In the genomic region with DNA sequence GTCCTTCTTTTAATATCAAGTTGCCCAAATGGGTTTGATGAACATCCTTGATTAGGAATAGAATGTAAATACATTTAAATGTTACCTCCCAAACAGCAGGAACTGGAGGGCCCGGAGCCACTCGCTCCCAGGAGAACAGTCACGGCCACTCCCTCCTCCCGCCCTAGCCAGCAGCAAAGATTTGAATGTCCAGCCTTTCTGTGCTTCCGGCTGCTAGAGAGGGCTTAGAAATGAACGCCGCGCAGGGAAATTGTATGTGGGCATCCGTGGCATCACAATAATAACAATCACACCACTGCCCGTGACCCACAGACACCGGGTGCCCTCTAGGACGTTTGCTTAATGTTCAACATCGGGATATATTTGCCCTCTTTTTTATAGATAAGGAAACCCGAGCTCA, we compare ENCODE assay signal across 34 cellular contexts.
DNase-seq lines count a peak whose midpoint lies in the region; FAIRE-seq and TF ChIP-seq lines count a peak whose summit lies in the region.
"Had no signal": no experiment of that assay in that cellular context is flagged by ENCODE, and none has a peak within 500 bp of the region (broad histone marks: within the 10 kb centered on the region; RNA-seq: fewer than 3 reads in every experiment).

No MANE protein-coding gene starts in this region.

- no peak overlapping the region for H2BK12ac ChIP-seq in H1 (ENCODE audit: low read depth, low read length)

- H4K91ac ChIP-seq in H1 (replicated peaks; ENCODE audit: insufficient read length, low read length), result no peak overlapping the region

- H3K9me3 ChIP-seq in H1 (ENCODE audit: insufficient read depth in 2 of 2, low read depth in 1 of 2, low read length in 1 of 2), result peaks cover 3% of the 10 kb centered on the region in 2 experiments; a peak in 2 of 4 replicates
- H3K9me3 ChIP-seq: HAP-1, heart right ventricle, left ventricle myocardium inferior, SJCRH30, uterus had no signal

- H3K27me3 Mint-ChIP-seq in nephron (ENCODE audit: low read depth), result peaks cover 70% of the 10 kb centered on the region
- H3K27me3 Mint-ChIP-seq: IgD-negative memory B cell had no signal

- H2BK15ac ChIP-seq in H1 (ENCODE audit: low read length), result no peak overlapping the region

- TF ChIP-seq CTCF in H1 (IDR thresholded peaks at IDR 0.05; ENCODE audit: control extremely low read depth in 1 of 3, insufficient read depth in 1 of 3, low read depth in 1 of 3, low read length in 3 of 3), result no peak
- no peak for TF ChIP-seq CTCF in nephron (IDR thresholded peaks at IDR 0.05; ENCODE audit: unreplicated experiment in 3 of 3)

- H3K18ac ChIP-seq in H1 (ENCODE audit: extremely low read depth, low read length), result peak overlapping the region; percentile 32; the same call in 1 of the 2 replicates

- H2AFZ ChIP-seq in H1 (ENCODE audit: low read length), result 0 out of 2 replicates have a peak overlapping the region, but pooled peaks have one; percentile 68

- H3K23ac ChIP-seq in H1 (ENCODE audit: insufficient read length), result no peak overlapping the region

- H3K79me1 ChIP-seq in H1 (ENCODE audit: low read depth, low read length), result no peaks in the 10 kb centered on the region

- peaks cover 3% of the 10 kb centered on the region; the same call in 1 of the 2 replicates for H3K23me2 ChIP-seq in H1 (ENCODE audit: low read depth, low read length)

- no peaks in the 10 kb centered on the region for H3K36me3 Mint-ChIP-seq in nephron (ENCODE audit: low read depth)
- H3K36me3 Mint-ChIP-seq: CD8-positive, alpha-beta T cell; IgD-negative memory B cell; immature natural killer cell had no signal

- H3K79me2 ChIP-seq in H1 (ENCODE audit: control insufficient read depth in 1 of 2, insufficient read depth in 2 of 2, low read length in 2 of 2), result no peaks in the 10 kb centered on the region

- H4K8ac ChIP-seq in H1 (ENCODE audit: extremely low read depth, insufficient read depth, low read length), result no peak overlapping the region

- no peak overlapping the region for H3K14ac ChIP-seq in H1 (ENCODE audit: insufficient read length)

- no peak overlapping the region for H2BK120ac ChIP-seq in H1 (replicated peaks; ENCODE audit: low read depth, low read length)

- no peak overlapping the region for H3K9ac ChIP-seq in H1 (replicated peaks in 1 of 4; ENCODE audit: extremely low read depth in 1 of 4, low read depth in 3 of 4, low read length in 3 of 4)

- no peak overlapping the region for H3K27ac Mint-ChIP-seq in nephron
- H3K27ac Mint-ChIP-seq: activated naive CD4-positive, alpha-beta T cell treated with anti-CD3 and anti-CD28 coated beads for 36 hours; activated T-cell treated with anti-CD3 and anti-CD28 coated beads, Interleukin-2, amount 50 U/mL, for 24 hours; CD8-positive, alpha-beta T cell; effector memory CD8-positive, alpha-beta T cell; IgD-negative memory B cell; immature natural killer cell; progenitor cell of endocrine pancreas had no signal

- H3K56ac ChIP-seq in H1 (replicated peaks; ENCODE audit: insufficient read length, low read depth, low read length), result no peak overlapping the region

- H3K36me3 ChIP-seq in H1 (ENCODE audit: control insufficient read depth in 2 of 4, insufficient read depth in 4 of 4, low read length in 3 of 4), result no peaks in the 10 kb centered on the region
- H3K36me3 ChIP-seq: HAP-1, heart right ventricle, left ventricle myocardium inferior, SJCRH30, uterus had no signal

- no peak for TF ChIP-seq EP300 in H1 (IDR thresholded peaks at IDR 0.05; ENCODE audit: borderline replicate concordance in 1 of 2, low read depth in 2 of 2, low read length in 2 of 2)

- intact Hi-C loops in posterior cingulate gyrus (cut with DNase I), result no loop called here

- POLR2A ChIA-PET in H1 (lab: Charles Lee; ENCODE audit: partially characterized antibody), result no interaction called here

- no peak overlapping the region for H4K5ac ChIP-seq in H1 (ENCODE audit: insufficient read length, low read depth, low read length)

- H3K4me1 ChIP-seq in H1 (replicated peaks in 1 of 4; ENCODE audit: control insufficient read depth in 3 of 4, insufficient read depth in 4 of 4, low read length in 3 of 4), result peaks cover 3 to 13% (median 7%) of the 10 kb centered on the region in 4 experiments
- H3K4me1 ChIP-seq: foreskin keratinocyte, heart right ventricle, left ventricle myocardium inferior, SJCRH30, uterus had no signal

- FAIRE-seq in H1 (lab: Jason Lieb, UNC), result no peak
- FAIRE-seq: A204.1, colon, GM12878, RCC 7860 had no signal

- H3K27me3 ChIP-seq in H1 (replicated peaks in 1 of 4; ENCODE audit: control insufficient read depth in 3 of 4, extremely low read depth in 1 of 4, insufficient read depth in 3 of 4, low read length in 3 of 4), result no peaks in the 10 kb centered on the region
- H3K27me3 ChIP-seq: foreskin keratinocyte, SJCRH30 had no signal

- H3K9me3 Mint-ChIP-seq in nephron, result peaks cover 3% of the 10 kb centered on the region
- H3K9me3 Mint-ChIP-seq: CD8-positive, alpha-beta T cell had no signal

- H2BK20ac ChIP-seq in H1 (ENCODE audit: low read length), result no peak overlapping the region

- TF ChIP-seq POLR2A in H1 (IDR thresholded peaks at IDR 0.05; ENCODE audit: control extremely low read depth in 1 of 2, low read depth in 2 of 2, low read length in 2 of 2), result no peak

- H3K4ac ChIP-seq in H1 (replicated peaks; ENCODE audit: insufficient read length, low read depth, low read length), result no peak overlapping the region

- WGBS in H1 (ENCODE audit: extremely low coverage in 1 of 2, insufficient coverage in 1 of 2, insufficient read length in 1 of 2, insufficient replicate concordance in 2 of 2, low coverage in 1 of 2, low lambda C conversion rate in 2 of 2, missing lambda C conversion rate in 1 of 2), 2 experiments, result 87% methylated on average over 14 of the region's 14 CpGs; no CpG with 5 or more reads in 1 of the 2 experiments

- H3K27ac ChIP-seq in H1 (ENCODE audit: low read depth, low read length), result no peak overlapping the region
- H3K27ac ChIP-seq: foreskin keratinocyte, heart right ventricle, HL-60, left ventricle myocardium inferior, SJCRH30, uterus had no signal

- peak overlapping the region in 1 of 2 experiments; percentile 56; a peak in 1 of 4 replicates for H3K4me2 ChIP-seq in H1 (ENCODE audit: insufficient read depth in 1 of 2, low read depth in 2 of 2, low read length in 2 of 2)

- DNase-seq in COLO668 (lab: John Stamatoyannopoulos, UW; ENCODE audit: unreplicated experiment), result peak; percentile 48
- DNase-seq in NCI-H146 (lab: John Stamatoyannopoulos, UW), result peak; percentile 58
- DNase-seq in H1 (ENCODE audit: low read depth in 1 of 2, low spot score in 2 of 2), result no peak
- no peak for DNase-seq in T1000 (lab: John Stamatoyannopoulos, UW)
- no peak for DNase-seq in posterior cingulate gyrus
- DNase-seq in HuH-7.5 (ENCODE audit: low spot score), result no peak
- DNase-seq in HPDE6-E6E7 (ENCODE audit: extremely low spot score), result no peak
- DNase-seq: activated CD4-positive, alpha-beta T cell treated with anti-CD3 and anti-CD28 coated beads for 4 hours; activated CD8-positive, alpha-beta memory T cell treated with anti-CD3 and anti-CD28 coated beads for 24 hours; activated naive CD4-positive, alpha-beta T cell treated with anti-CD3 and anti-CD28 coated beads for 36 hours; activated T-cell treated with anti-CD3 and anti-CD28 coated beads, Interleukin-2, amount 50 U/mL, for 24 hours; AML-193; CD8-positive, alpha-beta T cell; effector memory CD8-positive, alpha-beta T cell; foreskin keratinocyte; heart right ventricle; immature natural killer cell; left ventricle myocardium inferior; midbrain; NCI-H1105; NCI-H2081 treated with DMSO at 0.1 percent for 48 hours; NCI-H446 treated with DMSO at 0.1 percent for 48 hours; NK-92 treated with Interleukin-12 subunit alpha and Interleukin-12 subunit beta, amount 100 ng/mL, for 24 hours; SJCRH30; uterus had no signal

- H3K4me3 ChIP-seq in H1 (ENCODE audit: extremely low read depth in 1 of 4, insufficient read depth in 2 of 4, low read depth in 3 of 4, low read length in 4 of 4), result 0 out of 8 replicates have a peak overlapping the region, but pooled peaks of 1 of the 4 experiments have one; percentile 3
- H3K4me3 ChIP-seq: GM12878, HAP-1, heart right ventricle, left ventricle myocardium inferior, SJCRH30, uterus had no signal

- H4K20me1 ChIP-seq in H1 (replicated peaks in 1 of 2; ENCODE audit: control insufficient read depth in 1 of 2, insufficient read depth in 2 of 2, low read length in 2 of 2), result peaks cover 0 to 3% of the 10 kb centered on the region in 2 experiments

- H3K4me3 Mint-ChIP-seq in nephron, result peak overlapping the region in 2 of 3 experiments; percentile 19 to 48
- H3K4me3 Mint-ChIP-seq: activated naive CD4-positive, alpha-beta T cell treated with anti-CD3 and anti-CD28 coated beads for 36 hours; activated T-cell treated with anti-CD3 and anti-CD28 coated beads, Interleukin-2, amount 50 U/mL, for 24 hours; CD8-positive, alpha-beta T cell; effector memory CD8-positive, alpha-beta T cell; IgD-negative memory B cell; immature natural killer cell had no signal

- H2AK5ac ChIP-seq in H1 (ENCODE audit: low read depth, low read length), result no peak overlapping the region

- H2BK5ac ChIP-seq in H1 (ENCODE audit: low read depth, low read length), result no peak overlapping the region

- no peak for TF ChIP-seq RAD21 in H1 (IDR thresholded peaks at IDR 0.05 in 1 of 2, conservative IDR thresholded peaks at IDR 0.05 in 1 of 2; ENCODE audit: low read depth in 2 of 2, low read length in 2 of 2)

- CTCF ChIA-PET in H1 (lab: Charles Lee; ENCODE audit: partially characterized antibody), result interaction anchor here (1.0 kb wide), 1 partner anchor 62 kb away, joined by 3 read pairs; no protein-coding TSS in a partner anchor

- H3K4me1 Mint-ChIP-seq in nephron, result peaks cover 13% of the 10 kb centered on the region
- H3K4me1 Mint-ChIP-seq: IgD-negative memory B cell, immature natural killer cell had no signal

TF ChIP-seq in H1, 55 proteins besides CTCF, POLR2A, EP300 and RAD21 (continues in another document):
- TF ChIP-seq BCL11A (IDR thresholded peaks at IDR 0.05; ENCODE audit: low read depth in 2 of 2, low read length in 2 of 2) (no peak), NANOG (IDR thresholded peaks at IDR 0.05; ENCODE audit: insufficient read depth, low read depth, low read length, poor library complexity, severe bottlenecking) (no peak), RFX5 (IDR thresholded peaks at IDR 0.05; ENCODE audit: borderline replicate concordance, low read depth, low read length) (no peak), TBP (IDR thresholded peaks at IDR 0.05; ENCODE audit: low read depth, low read length) (no peak), SIX5 (IDR thresholded peaks at IDR 0.05; ENCODE audit: low read depth, low read length) (no peak), POU5F1 (IDR thresholded peaks at IDR 0.05; ENCODE audit: low read depth, low read length) (no peak), SRF (IDR thresholded peaks at IDR 0.05; ENCODE audit: low read depth, low read length) (no peak), RBBP5 (IDR thresholded peaks at IDR 0.05; ENCODE audit: borderline replicate concordance, low read depth, low read length) (no peak), SP4 (IDR thresholded peaks at IDR 0.05; ENCODE audit: low read length) (no peak), RXRA (IDR thresholded peaks at IDR 0.05; ENCODE audit: insufficient read depth, low read depth, low read length) (no peak)

Comparison
In these comparisons a context has a peak if more than half of its experiments do, and no peak if none do; other contexts are left out.
1. DNase-seq: peak in COLO668 (single experiment) and NCI-H146 (single experiment); none in H1 (0 of 2), T1000 (single experiment), posterior cingulate gyrus (0 of 10), HuH-7.5 (single experiment) and HPDE6-E6E7 (single experiment).